32 cellular contexts compared by ENCODE assay signal in the genomic region with DNA sequence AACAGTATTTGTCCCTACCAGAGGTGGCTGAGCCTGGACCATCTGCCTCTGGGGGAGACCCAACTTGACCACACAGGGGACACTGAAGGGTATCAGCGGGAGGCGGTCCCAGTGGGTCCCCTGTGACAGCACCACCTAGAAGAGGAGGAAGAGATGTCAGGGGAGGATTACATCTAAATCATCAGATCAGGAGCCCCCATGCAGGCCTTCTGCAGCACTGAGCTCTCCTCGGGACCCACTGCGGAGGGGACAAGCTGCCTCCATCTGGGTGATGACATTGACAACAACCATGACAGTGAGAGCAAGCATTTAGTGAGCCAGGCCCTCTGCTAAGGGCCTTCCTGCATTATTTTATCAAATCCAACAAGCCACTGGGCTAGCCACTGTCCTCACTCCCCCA. TPM values are rescaled to one million over a fixed set of nuclear protein-coding genes. Genes with fewer than 3 reads are reported as not detected.
A peak's percentile ranks its signal among the peaks of the same experiment; 100 is the strongest.
DNase-seq lines count a peak whose midpoint lies in the region; ATAC-seq and TF ChIP-seq lines count a peak whose summit lies in the region.
"Had no signal": no experiment of that assay in that cellular context is flagged by ENCODE, and none has a peak within 500 bp of the region (broad histone marks: within the 10 kb centered on the region; RNA-seq: fewer than 3 reads in every experiment).

No MANE protein-coding gene starts in this region.

- no peaks in the 10 kb centered on the region for H3K4me1 ChIP-seq in CD8-positive, alpha-beta memory T cell (ENCODE audit: insufficient read depth, low read length)
- H3K4me1 ChIP-seq: colonic mucosa, gastrocnemius medialis, neural progenitor cell, right lobe of liver, tibial nerve had no signal

- H3K4me1 Mint-ChIP-seq in CD8-positive, alpha-beta memory T cell: peaks cover 32 to 72% (median 35%) of the 10 kb centered on the region in 3 donors
- peaks cover 23% of the 10 kb centered on the region for H3K4me1 Mint-ChIP-seq in activated naive CD8-positive, alpha-beta T cell (ENCODE audit: low read depth)
- H3K4me1 Mint-ChIP-seq in naive thymus-derived CD8-positive, alpha-beta T cell: peaks cover 9 to 47% (median 38%) of the 10 kb centered on the region in 4 donors
- H3K4me1 Mint-ChIP-seq: endodermal cell, neural progenitor cell had no signal

- no peak overlapping the region for H3K4me3 ChIP-seq in CD8-positive, alpha-beta memory T cell (ENCODE audit: low read length)
- H3K4me3 ChIP-seq: colonic mucosa, esophagus squamous epithelium, gastrocnemius medialis, left lung, neural progenitor cell, PC-9, right lobe of liver, stomach, tibial nerve had no signal

- H3K4me3 Mint-ChIP-seq in CD8-positive, alpha-beta memory T cell: no peak overlapping the region
- no peak overlapping the region for H3K4me3 Mint-ChIP-seq in activated naive CD8-positive, alpha-beta T cell
- H3K4me3 Mint-ChIP-seq in naive thymus-derived CD8-positive, alpha-beta T cell: no peak overlapping the region
- H3K4me3 Mint-ChIP-seq: endodermal cell, neural progenitor cell had no signal

- peaks cover 0 to 2% (median 0%) of the 10 kb centered on the region in 5 donors for H3K9me3 Mint-ChIP-seq in CD8-positive, alpha-beta memory T cell
- H3K9me3 Mint-ChIP-seq in activated naive CD8-positive, alpha-beta T cell (ENCODE audit: low read depth): no peaks in the 10 kb centered on the region
- H3K9me3 Mint-ChIP-seq in naive thymus-derived CD8-positive, alpha-beta T cell: no peaks in the 10 kb centered on the region
- H3K9me3 Mint-ChIP-seq: endodermal cell, neural progenitor cell had no signal

- peaks cover 95% of the 10 kb centered on the region for H3K36me3 ChIP-seq in CD8-positive, alpha-beta memory T cell (ENCODE audit: insufficient read depth, low read length)
- H3K36me3 ChIP-seq: gastrocnemius medialis, neural progenitor cell had no signal

- no peak overlapping the region for H3K27ac ChIP-seq in CD8-positive, alpha-beta memory T cell (ENCODE audit: low read depth, low read length)
- no peak overlapping the region; the same call in 1 of the 2 replicates for H3K27ac ChIP-seq in RWPE1
- H3K27ac ChIP-seq: 22Rv1, colonic mucosa, esophagus squamous epithelium, gastrocnemius medialis, KMS-11, neural progenitor cell, PC-9, right lobe of liver, stomach, tibial nerve had no signal

- H3K9me3 ChIP-seq in CD8-positive, alpha-beta memory T cell (ENCODE audit: low read length): no peaks in the 10 kb centered on the region
- H3K9me3 ChIP-seq: colonic mucosa, esophagus squamous epithelium, gastrocnemius medialis, left lung, right lobe of liver, stomach, tibial nerve had no signal

- no peak for TF ChIP-seq CTCF in RWPE1 (conservative IDR thresholded peaks at IDR 0.05; ENCODE audit: low read depth)

- peak; percentile 12 for DNase-seq in NCI-H82 (lab: John Stamatoyannopoulos, UW)
- no peak for DNase-seq in NCI-H82 treated with DMSO at 0.1 percent for 48 hours (lab: John Stamatoyannopoulos, UW; ENCODE audit: unreplicated experiment)
- no peak for DNase-seq in CD8-positive, alpha-beta memory T cell
- DNase-seq in naive thymus-derived CD8-positive, alpha-beta T cell: no peak
- DNase-seq in RWPE1 (ENCODE audit: low spot score): no peak
- no peak for DNase-seq in mucosa of gallbladder (ENCODE audit: low spot score)
- DNase-seq: activated effector memory CD4-positive, alpha-beta T cell treated with Interleukin-2 at 50 U/mL for 16 hours; amniotic stem cell; colonic mucosa; DMS79; endodermal cell; esophagus squamous epithelium; gastrocnemius medialis; GF-D8; GOT3; hippocampal formation; left lung; midbrain; NCI-H146; NCI-H510A treated with DMSO at 0.1 percent for 48 hours; NK-92 treated with Interleukin-12 subunit alpha and Interleukin-12 subunit beta, amount 100 ng/mL, for 24 hours; PC-9; right lobe of liver; SHP77 treated with DMSO at 0.1 percent for 48 hours; stomach; SW 1271 had no signal

- no peaks in the 10 kb centered on the region for H3K27me3 ChIP-seq in CD8-positive, alpha-beta memory T cell (ENCODE audit: insufficient read depth, low read length, poor library complexity, severe bottlenecking)
- H3K27me3 ChIP-seq: colonic mucosa, esophagus squamous epithelium, gastrocnemius medialis, left lung, neural progenitor cell, right lobe of liver, stomach, tibial nerve had no signal

- POLR2A ChIA-PET in CD8-positive, alpha-beta memory T cell (lab: Charles Lee): interaction anchor here (1.2 to 1.5 kb wide), 2 partner anchors 19 to 45 kb away, joined by 4 read pairs; no protein-coding TSS in a partner anchor
- POLR2A ChIA-PET in naive thymus-derived CD8-positive, alpha-beta T cell (lab: Charles Lee): interaction anchor here (1.4 to 41.6 kb wide), 3 partner anchors 9 to 51 kb away, joined by 6 to 1589 read pairs (median 324); partner anchors contain the start of gene AKNA
- POLR2A ChIA-PET in RWPE1 (lab: Yijun Ruan, JAX; ENCODE audit: low non-redundant PET): no interaction called here

- H3K27me3 Mint-ChIP-seq in CD8-positive, alpha-beta memory T cell: no peaks in the 10 kb centered on the region
- no peaks in the 10 kb centered on the region for H3K27me3 Mint-ChIP-seq in activated naive CD8-positive, alpha-beta T cell
- no peaks in the 10 kb centered on the region for H3K27me3 Mint-ChIP-seq in naive thymus-derived CD8-positive, alpha-beta T cell

- peak overlapping the region in 6 of 8 donors; percentile 29 to 92 (median 80) for H3K27ac Mint-ChIP-seq in CD8-positive, alpha-beta memory T cell
- H3K27ac Mint-ChIP-seq in activated naive CD8-positive, alpha-beta T cell: peak overlapping the region; percentile 88
- peak overlapping the region in 9 of 10 donors; percentile 62 to 94 (median 84) for H3K27ac Mint-ChIP-seq in naive thymus-derived CD8-positive, alpha-beta T cell
- H3K27ac Mint-ChIP-seq: endodermal cell, neural progenitor cell had no signal

- peaks cover 12 to 97% (median 33%) of the 10 kb centered on the region in 3 donors for H3K36me3 Mint-ChIP-seq in CD8-positive, alpha-beta memory T cell
- H3K36me3 Mint-ChIP-seq in activated naive CD8-positive, alpha-beta T cell: peaks cover 14% of the 10 kb centered on the region
- peaks cover 4 to 98% (median 31%) of the 10 kb centered on the region in 3 donors for H3K36me3 Mint-ChIP-seq in naive thymus-derived CD8-positive, alpha-beta T cell

- no peak for ATAC-seq in naive thymus-derived CD8-positive, alpha-beta T cell
- ATAC-seq in HG03135 (IDR thresholded peaks at IDR 0.05; ENCODE audit: unreplicated experiment): no peak
- ATAC-seq: gastrocnemius medialis, left lung, right lobe of liver had no signal

- CTCF ChIA-PET in CD8-positive, alpha-beta memory T cell (lab: Charles Lee): interaction anchor here (0.8 to 2.7 kb wide), 3 partner anchors 45 to 54 kb away, joined by 3 to 8 read pairs (median 3); partner anchors contain the start of gene AKNA
- CTCF ChIA-PET in RWPE1 (lab: Yijun Ruan, JAX): interaction anchor here (1.1 kb wide), 1 partner anchor 187 kb away, joined by 3 read pairs; the partner anchor contains the start of gene COL27A1

RNA-seq across cellular contexts. Expression of gene ORM2, which starts 12.3 kb away (rescaled TPM):
- total RNA-seq in CD8-positive, alpha-beta memory T cell: not detected
- polyA plus RNA-seq in CD8-positive, alpha-beta memory T cell: not detected
- not detected for total RNA-seq in naive thymus-derived CD8-positive, alpha-beta T cell
- polyA plus RNA-seq in naive thymus-derived CD8-positive, alpha-beta T cell: not detected
- 2.8 TPM for total RNA-seq in mucosa of gallbladder
- total RNA-seq: esophagus squamous epithelium, PC-9, tibial nerve had no signal

RNA-seq across cellular contexts. Expression of gene ORM1, which starts 19.1 kb away (rescaled TPM):
- total RNA-seq in CD8-positive, alpha-beta memory T cell: not detected
- not detected for polyA plus RNA-seq in CD8-positive, alpha-beta memory T cell
- not detected for total RNA-seq in naive thymus-derived CD8-positive, alpha-beta T cell
- polyA plus RNA-seq in naive thymus-derived CD8-positive, alpha-beta T cell: not detected
- 12.7 TPM for total RNA-seq in mucosa of gallbladder
- total RNA-seq: PC-9, tibial nerve had no signal

RNA-seq across cellular contexts. Expression of gene AKNA, which starts 45.8 kb away (rescaled TPM):
- total RNA-seq in CD8-positive, alpha-beta memory T cell: 100 to 1,000 TPM; 126 TPM
- 45.6 TPM for polyA plus RNA-seq in CD8-positive, alpha-beta memory T cell
- 100 to 1,000 TPM; 425 to 430 TPM for total RNA-seq in naive thymus-derived CD8-positive, alpha-beta T cell
- 10 to 100 TPM; 12.7 to 31.6 (median 21.3) TPM for polyA plus RNA-seq in naive thymus-derived CD8-positive, alpha-beta T cell
- 41.0 TPM for total RNA-seq in mucosa of gallbladder

Comparison
In these comparisons a context has a peak if more than half of its experiments do, and no peak if none do; other contexts are left out.
1. RNA of gene ORM1, which starts 19.1 kb away (total RNA-seq): 12.7 TPM in mucosa of gallbladder (single experiment); not detected in CD8-positive, alpha-beta memory T cell and not detected in naive thymus-derived CD8-positive, alpha-beta T cell; every median in the first group is over 10 times any median in the second.
2. Peak in every context shown above with its lines, with median percentiles within 50 percentile points of each other: H3K27ac Mint-ChIP-seq.